8 cellular contexts compared by ENCODE assay signal in the genomic region with DNA sequence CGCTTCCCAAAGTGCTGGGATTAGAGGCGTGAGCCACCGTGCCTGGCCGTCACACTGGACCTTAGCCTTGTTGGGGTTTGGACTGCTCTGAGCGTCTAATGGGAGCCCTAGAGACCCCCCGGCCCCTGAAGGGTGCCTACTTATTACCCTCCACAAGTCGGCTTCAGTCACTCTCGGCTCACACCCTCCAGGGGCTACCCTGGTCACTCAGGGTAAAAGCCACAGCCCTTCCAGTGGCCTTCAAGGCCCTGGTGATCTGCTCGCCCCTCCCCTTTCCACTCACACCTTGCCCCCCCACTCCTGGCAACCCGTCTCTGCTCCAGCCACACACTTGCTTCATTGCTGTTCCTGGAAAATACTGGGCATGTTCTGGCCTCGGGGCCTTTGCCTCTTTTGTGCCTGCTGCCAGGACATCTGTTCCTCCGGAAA. TPM values are rescaled to one million over a fixed set of nuclear protein-coding genes. Genes with fewer than 3 reads are reported as not detected.
DNase-seq lines count a peak whose midpoint lies in the region; ATAC-seq and TF ChIP-seq lines count a peak whose summit lies in the region.

No MANE protein-coding gene starts in this region.

- no peak overlapping the region for H3K27ac ChIP-seq in SU-DHL-6 (ENCODE audit: low read depth, low read length)
- peak overlapping the region; percentile 4 for H3K27ac ChIP-seq in left ventricle myocardium inferior (replicated peaks)
- H3K27ac ChIP-seq in smooth muscle cell (ENCODE audit: low read depth) = no peak overlapping the region

- WGBS in smooth muscle cell (ENCODE audit: low lambda C conversion rate) = 74% methylated on average over 12 of the region's 12 CpGs

- H2AFZ ChIP-seq in SU-DHL-6 (ENCODE audit: low read depth, low read length, severe bottlenecking) = peak overlapping the region; percentile 37
- peak overlapping the region; percentile 95 for H2AFZ ChIP-seq in smooth muscle cell (ENCODE audit: low read depth)

- no peaks in the 10 kb centered on the region for H3K9me2 ChIP-seq in SU-DHL-6 (replicated peaks; ENCODE audit: insufficient read depth, low read length)

- H3K27me3 Mint-ChIP-seq in activated T-cell treated with anti-CD3 and anti-CD28 coated beads, Interleukin-2, amount 50 U/mL, for 24 hours = no peaks in the 10 kb centered on the region

- H3K4me1 ChIP-seq in left ventricle myocardium inferior (peaks cover 8% of the 10 kb centered on the region), smooth muscle cell (ENCODE audit: low read depth) (peaks cover 9% of the 10 kb centered on the region)

- H3K4me3 Mint-ChIP-seq in activated T-cell treated with anti-CD3 and anti-CD28 coated beads, Interleukin-2, amount 50 U/mL, for 24 hours = peak overlapping the region; percentile 83

- H3K4me2 ChIP-seq in SU-DHL-6 (ENCODE audit: low read depth, low read length, poor library complexity, severe bottlenecking) = peak overlapping the region; percentile 60
- peak overlapping the region; percentile 87 for H3K4me2 ChIP-seq in smooth muscle cell

- peak overlapping the region; percentile 98 for H3K27ac Mint-ChIP-seq in activated T-cell treated with anti-CD3 and anti-CD28 coated beads, Interleukin-2, amount 50 U/mL, for 24 hours

- no peak for DNase-seq in activated T-cell treated with anti-CD3 and anti-CD28 coated beads, Interleukin-2, amount 50 U/mL, for 24 hours
- no peak for DNase-seq in activated T-cell treated with anti-CD3 and anti-CD28 coated beads, Interleukin-2, amount 50 U/mL, for 48 hours
- DNase-seq in left ventricle myocardium inferior (no peak), smooth muscle cell (lab: John Stamatoyannopoulos, UW; ENCODE audit: unreplicated experiment) (no peak), AG20443 (ENCODE audit: low spot score) (no peak), SK-N-DZ (ENCODE audit: low spot score) (no peak)

- H3K27me3 ChIP-seq in SU-DHL-6 (ENCODE audit: low read length) = no peaks in the 10 kb centered on the region
- peaks cover 4% of the 10 kb centered on the region for H3K27me3 ChIP-seq in left ventricle myocardium inferior (ENCODE audit: low read depth)
- H3K27me3 ChIP-seq in smooth muscle cell (ENCODE audit: low read depth) = no peaks in the 10 kb centered on the region

- H3K79me2 ChIP-seq in SU-DHL-6 (ENCODE audit: insufficient read depth, low read length) = no peaks in the 10 kb centered on the region
- H3K79me2 ChIP-seq in smooth muscle cell (ENCODE audit: low read depth) = no peaks in the 10 kb centered on the region

- no peak for TF ChIP-seq CTCF in SU-DHL-6 (IDR thresholded peaks at IDR 0.05; ENCODE audit: insufficient read depth, low read length, poor library complexity, severe bottlenecking)
- no peak for TF ChIP-seq CTCF in left ventricle myocardium inferior (IDR thresholded peaks at IDR 0.05; ENCODE audit: borderline replicate concordance)
- no peak for TF ChIP-seq CTCF in smooth muscle cell (IDR thresholded peaks at IDR 0.05; ENCODE audit: borderline replicate concordance, insufficient read depth, poor library complexity, severe bottlenecking)

- ATAC-seq in HG02763 (IDR thresholded peaks at IDR 0.05; ENCODE audit: unreplicated experiment) = no peak

- H3K4me3 ChIP-seq in SU-DHL-6 (ENCODE audit: insufficient read depth, low read length, poor library complexity, severe bottlenecking) (peak overlapping the region; percentile 44), left ventricle myocardium inferior (peak overlapping the region; percentile 69), smooth muscle cell (peak overlapping the region; percentile 56)

- peaks cover 30% of the 10 kb centered on the region for H3K4me1 Mint-ChIP-seq in activated T-cell treated with anti-CD3 and anti-CD28 coated beads, Interleukin-2, amount 50 U/mL, for 24 hours (ENCODE audit: low read depth)

- H4K20me1 ChIP-seq in SU-DHL-6 (ENCODE audit: low read depth, low read length) = no peaks in the 10 kb centered on the region
- no peaks in the 10 kb centered on the region for H4K20me1 ChIP-seq in smooth muscle cell (ENCODE audit: low read depth)

- H3F3A ChIP-seq in SU-DHL-6 (ENCODE audit: insufficient read depth) = peaks cover 8% of the 10 kb centered on the region
- peaks cover 6% of the 10 kb centered on the region for H3F3A ChIP-seq in smooth muscle cell (ENCODE audit: low read depth)

- H3K9me3 Mint-ChIP-seq in activated T-cell treated with anti-CD3 and anti-CD28 coated beads, Interleukin-2, amount 50 U/mL, for 24 hours = no peaks in the 10 kb centered on the region

- H3K36me3 ChIP-seq in SU-DHL-6 (ENCODE audit: low read length) = no peaks in the 10 kb centered on the region
- no peaks in the 10 kb centered on the region for H3K36me3 ChIP-seq in left ventricle myocardium inferior
- no peaks in the 10 kb centered on the region for H3K36me3 ChIP-seq in smooth muscle cell (ENCODE audit: low read depth)

- no peaks in the 10 kb centered on the region for H3K36me3 Mint-ChIP-seq in activated T-cell treated with anti-CD3 and anti-CD28 coated beads, Interleukin-2, amount 50 U/mL, for 24 hours (ENCODE audit: low read depth)

- intact Hi-C loops in left ventricle myocardium inferior (cut with micrococcal nuclease) = loop anchor here (5.0 kb wide), 1 partner anchor 121 kb away; no protein-coding TSS in a partner anchor

- peak overlapping the region; percentile 31; the same call in 1 of the 2 replicates for H3K9ac ChIP-seq in SU-DHL-6 (ENCODE audit: low read length)
- peak overlapping the region; percentile 65 for H3K9ac ChIP-seq in smooth muscle cell (ENCODE audit: low read depth)

- H3K9me3 ChIP-seq in SU-DHL-6 (ENCODE audit: insufficient read depth, low read length) (no peaks in the 10 kb centered on the region), left ventricle myocardium inferior (replicated peaks) (no peaks in the 10 kb centered on the region), smooth muscle cell (replicated peaks; ENCODE audit: low read depth) (no peaks in the 10 kb centered on the region)

RNA-seq across cellular contexts. Expression of gene MORN3, which starts 3.6 kb away (rescaled TPM):
- total RNA-seq in left ventricle myocardium inferior (not detected), smooth muscle cell (0.13 and 0.18 TPM in 2 replicates)
- 0.11 and 2.0 TPM in 2 replicates for polyA plus RNA-seq in smooth muscle cell
- 0.82 and 1.1 TPM in 2 replicates for polyA plus RNA-seq in SK-N-DZ (2014; cell fraction: cytosol; rRNA removed)
- polyA plus RNA-seq in SK-N-DZ (2014; cell fraction: nucleus; rRNA removed) = 0.24 and 0.26 TPM in 2 replicates

RNA-seq across cellular contexts. Expression of gene TMEM120B, which starts 39.5 kb away (rescaled TPM):
- total RNA-seq in left ventricle myocardium inferior (9.2 TPM), smooth muscle cell (5.3 and 6.9 TPM in 2 replicates)
- polyA plus RNA-seq in smooth muscle cell = 7.6 and 7.7 TPM in 2 replicates
- polyA plus RNA-seq in SK-N-DZ (2014; cell fraction: cytosol; rRNA removed) = 16.9 and 18.2 TPM in 2 replicates
- 58.7 and 60.7 TPM in 2 replicates for polyA plus RNA-seq in SK-N-DZ (2014; cell fraction: nucleus; rRNA removed)

RNA-seq across cellular contexts. Expression of gene ORAI1, which starts 46.7 kb away (rescaled TPM):
- 11.4 TPM for total RNA-seq in left ventricle myocardium inferior
- 5.4 and 5.5 TPM in 2 replicates for total RNA-seq in smooth muscle cell
- polyA plus RNA-seq in smooth muscle cell = 23.4 and 24.0 TPM in 2 replicates
- polyA plus RNA-seq in SK-N-DZ (2014; cell fraction: cytosol; rRNA removed) = 10.9 TPM in 2 replicates
- polyA plus RNA-seq in SK-N-DZ (2014; cell fraction: nucleus; rRNA removed) = 3.4 and 6.0 TPM in 2 replicates
